In genomic region chr1:181149326-181150000, GRCh38 we compare ENCODE assay signal across 9 cellular contexts.
DNase-seq lines count a peak whose midpoint lies in the region; ATAC-seq, FAIRE-seq and TF ChIP-seq lines count a peak whose summit lies in the region.
"Had no signal": no experiment of that assay in that cellular context is flagged by ENCODE, and none has a peak within 500 bp of the region (broad histone marks: within the 10 kb centered on the region; RNA-seq: fewer than 3 reads in every experiment).

No MANE protein-coding gene starts in this region.

- no peaks in the 10 kb centered on the region for H3K36me3 Mint-ChIP-seq in CD8-positive, alpha-beta T cell
- no peaks in the 10 kb centered on the region for H3K36me3 Mint-ChIP-seq in activated B cell treated with CpG ODN at 0.5 μM for 24 hours (ENCODE audit: low read depth)

- peaks cover 42% of the 10 kb centered on the region for H3K4me1 ChIP-seq in CD8-positive, alpha-beta T cell (ENCODE audit: insufficient read depth, low read length)
- peaks cover 15% of the 10 kb centered on the region for H3K4me1 ChIP-seq in hepatocyte (ENCODE audit: insufficient read depth)

- no peaks in the 10 kb centered on the region for H3K9me3 Mint-ChIP-seq in CD8-positive, alpha-beta T cell
- H3K9me3 Mint-ChIP-seq in activated B cell treated with CpG ODN at 0.5 μM for 24 hours, result no peaks in the 10 kb centered on the region

- no peaks in the 10 kb centered on the region for H3K27me3 Mint-ChIP-seq in CD8-positive, alpha-beta T cell (ENCODE audit: low read depth)
- no peaks in the 10 kb centered on the region for H3K27me3 Mint-ChIP-seq in activated B cell treated with CpG ODN at 0.5 μM for 24 hours

- peak overlapping the region; percentile 65 for H3K4me3 Mint-ChIP-seq in CD8-positive, alpha-beta T cell
- peak overlapping the region; percentile 67 for H3K4me3 Mint-ChIP-seq in activated B cell treated with CpG ODN at 0.5 μM for 24 hours

- no peak for FAIRE-seq in HTR-8/SVneo (lab: Jason Lieb, UNC)
- FAIRE-seq: colon had no signal

- intact Hi-C loops in CD8-positive, alpha-beta T cell (cut with DNase I, micrococcal nuclease), result loop anchor here in 1 of 2 experiments (1.0 to 5.0 kb wide), 4 partner anchors 10 to 517 kb away; partner anchors contain the start of genes IER5 and XPR1
- intact Hi-C loops in activated B cell treated with CpG ODN at 0.5 μM for 24 hours (cut with micrococcal nuclease), result no loop called here

- no peaks in the 10 kb centered on the region for H4K20me1 ChIP-seq in hepatocyte (ENCODE audit: insufficient read depth, poor library complexity, severe bottlenecking)

- peak; percentile 42 to 86 (median 63) for DNase-seq in CD8-positive, alpha-beta T cell
- DNase-seq in activated B cell treated with CpG ODN at 0.5 μM for 24 hours (no peak), glomerular visceral epithelial cell (ENCODE audit: extremely low spot score) (peak; percentile 22), hepatocyte (ENCODE audit: low spot score) (no peak), amniotic stem cell (lab: John Stamatoyannopoulos, UW) (no peak), HTR-8/SVneo (ENCODE audit: insufficient read length, low spot score) (no peak)

- 85% methylated on average over 10 of the region's 10 CpGs for WGBS in hepatocyte (ENCODE audit: low lambda C conversion rate, missing lambda C conversion rate)

- H3K4me1 Mint-ChIP-seq in CD8-positive, alpha-beta T cell (ENCODE audit: low read depth), result peaks cover 53% of the 10 kb centered on the region
- H3K4me1 Mint-ChIP-seq in activated B cell treated with CpG ODN at 0.5 μM for 24 hours, result peaks cover 52% of the 10 kb centered on the region

- no peaks in the 10 kb centered on the region for H3K36me3 ChIP-seq in CD8-positive, alpha-beta T cell (ENCODE audit: insufficient read depth, low read length)
- H3K36me3 ChIP-seq in hepatocyte (replicated peaks; ENCODE audit: insufficient read depth, low read depth), result no peaks in the 10 kb centered on the region

- H3K4me3 ChIP-seq in CD8-positive, alpha-beta T cell (ENCODE audit: low read depth, low read length), result peak overlapping the region; percentile 0
- no peak overlapping the region for H3K4me3 ChIP-seq in hepatocyte

- H3K9me2 ChIP-seq in hepatocyte (replicated peaks; ENCODE audit: insufficient read depth), result no peaks in the 10 kb centered on the region

- H3K27ac Mint-ChIP-seq in CD8-positive, alpha-beta T cell, result peak overlapping the region; percentile 86
- H3K27ac Mint-ChIP-seq in activated B cell treated with CpG ODN at 0.5 μM for 24 hours, result peak overlapping the region; percentile 90

- CTCF ChIA-PET in CD8-positive, alpha-beta T cell (lab: Charles Lee), result interaction anchor here (0.8 to 16.1 kb wide), 7 partner anchors 8 to 616 kb away, joined by 3 to 333 read pairs (median 4); no protein-coding TSS in a partner anchor
- CTCF ChIA-PET in activated B cell treated with CpG ODN at 0.5 μM for 24 hours (lab: Charles Lee), result interaction anchor here (0.8 to 2.7 kb wide), 5 partner anchors 8 to 65 kb away, joined by 3 to 18 read pairs (median 5); no protein-coding TSS in a partner anchor

- H3K4me2 ChIP-seq in hepatocyte, result no peak overlapping the region

- H3K79me2 ChIP-seq in hepatocyte, result no peaks in the 10 kb centered on the region

- POLR2A ChIA-PET in CD8-positive, alpha-beta T cell (lab: Charles Lee), result interaction anchor here (0.7 to 2.5 kb wide), 10 partner anchors 9 to 69 kb away, joined by 3 to 23 read pairs (median 4); partner anchors contain the start of gene IER5
- POLR2A ChIA-PET in activated B cell treated with CpG ODN at 0.5 μM for 24 hours (lab: Charles Lee), result interaction anchor here (0.6 to 3.5 kb wide), 10 partner anchors 8 to 647 kb away, joined by 3 to 16 read pairs (median 5); partner anchors contain the start of genes ACBD6 and IER5

- H3K27me3 ChIP-seq in CD8-positive, alpha-beta T cell (ENCODE audit: insufficient read depth, low read length), result no peaks in the 10 kb centered on the region
- H3K27me3 ChIP-seq in hepatocyte, result no peaks in the 10 kb centered on the region

- peak overlapping the region; percentile 16 for H3K27ac ChIP-seq in CD8-positive, alpha-beta T cell (ENCODE audit: low read depth, low read length)
- no peak overlapping the region for H3K27ac ChIP-seq in hepatocyte

- no peaks in the 10 kb centered on the region for H3K9me3 ChIP-seq in CD8-positive, alpha-beta T cell (ENCODE audit: low read length)
- H3K9me3 ChIP-seq in hepatocyte (ENCODE audit: low read depth), result no peaks in the 10 kb centered on the region

- H2AFZ ChIP-seq in hepatocyte, result no peak overlapping the region

- TF ChIP-seq CTCF in CD8-positive, alpha-beta T cell (IDR thresholded peaks at IDR 0.05), result no peak
- TF ChIP-seq CTCF in activated B cell treated with CpG ODN at 0.5 μM for 24 hours (IDR thresholded peaks at IDR 0.05), result no peak
- no peak for TF ChIP-seq CTCF in hepatocyte (IDR thresholded peaks at IDR 0.05; ENCODE audit: poor library complexity)

- peak; percentile 99 for ATAC-seq in CD8-positive, alpha-beta T cell
- ATAC-seq in GM19467 (IDR thresholded peaks at IDR 0.05; ENCODE audit: unreplicated experiment) (peak; percentile 70), HG03521 (IDR thresholded peaks at IDR 0.05; ENCODE audit: unreplicated experiment) (peak; percentile 69), activated B cell treated with CpG ODN at 0.5 μM for 24 hours (ENCODE audit: low read depth) (peak; percentile 81)

Comparison
In these comparisons a context has a peak if more than half of its experiments do, and no peak if none do; other contexts are left out.
1. DNase-seq: peak in CD8-positive, alpha-beta T cell (7 of 7) and glomerular visceral epithelial cell (single experiment); none in activated B cell treated with CpG ODN at 0.5 μM for 24 hours (single experiment), hepatocyte (single experiment), amniotic stem cell (single experiment) and HTR-8/SVneo (single experiment).
2. Peak in every context shown above with its lines, with median percentiles within 50 percentile points of each other: ATAC-seq.